In genomic region chr2:143934170-143934912, GRCh38 we compare ENCODE assay signal across 2 cellular contexts.
TF ChIP-seq lines count a peak whose summit lies in the region.

No MANE protein-coding gene starts in this region.

TF ChIP-seq in GM23338, 12 proteins besides CTCF, POLR2A, EP300 and RAD21:
- TF ChIP-seq EZH2phosphoT487 (IDR thresholded peaks at IDR 0.05; ENCODE audit: unreplicated experiment) (no peak), ZNF331 (CRISPR knock-in tag; IDR thresholded peaks at IDR 0.05; ENCODE audit: low read depth) (no peak), POLR2AphosphoS5 (IDR thresholded peaks at IDR 0.05; ENCODE audit: low read depth) (no peak), JUNB (IDR thresholded peaks at IDR 0.05; ENCODE audit: unreplicated experiment) (no peak), STAT1 (IDR thresholded peaks at IDR 0.05; ENCODE audit: unreplicated experiment) (no peak), ETS1 (IDR thresholded peaks at IDR 0.05) (no peak)
TF ChIP-seq in GM23338: peak in this region for 0.

TF ChIP-seq in IMR-90, 13 proteins besides CTCF, POLR2A, EP300 and RAD21:
- TF ChIP-seq, protein P1, sequence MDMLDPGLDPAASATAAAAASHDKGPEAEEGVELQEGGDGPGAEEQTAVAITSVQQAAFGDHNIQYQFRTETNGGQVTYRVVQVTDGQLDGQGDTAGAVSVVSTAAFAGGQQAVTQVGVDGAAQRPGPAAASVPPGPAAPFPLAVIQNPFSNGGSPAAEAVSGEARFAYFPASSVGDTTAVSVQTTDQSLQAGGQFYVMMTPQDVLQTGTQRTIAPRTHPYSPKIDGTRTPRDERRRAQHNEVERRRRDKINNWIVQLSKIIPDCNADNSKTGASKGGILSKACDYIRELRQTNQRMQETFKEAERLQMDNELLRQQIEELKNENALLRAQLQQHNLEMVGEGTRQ (IDR thresholded peaks at IDR 0.05; ENCODE audit: low read depth, low read length): no peak
- TF ChIP-seq CHD1 (IDR thresholded peaks at IDR 0.05; ENCODE audit: low read depth, low read length) (no peak), RCOR1 (IDR thresholded peaks at IDR 0.05; ENCODE audit: insufficient replicate concordance, low read length) (no peak), BHLHE40 (IDR thresholded peaks at IDR 0.05; ENCODE audit: low read depth, low read length) (no peak), FOS (IDR thresholded peaks at IDR 0.05; ENCODE audit: low read depth, low read length) (no peak), CEBPB (IDR thresholded peaks at IDR 0.05; ENCODE audit: low read depth, low read length) (no peak), SMC3 (IDR thresholded peaks at IDR 0.05; ENCODE audit: low read depth, low read length) (no peak), MXI1 (IDR thresholded peaks at IDR 0.05; ENCODE audit: borderline replicate concordance, low read depth, low read length) (no peak)
- TF ChIP-seq, protein P2, sequence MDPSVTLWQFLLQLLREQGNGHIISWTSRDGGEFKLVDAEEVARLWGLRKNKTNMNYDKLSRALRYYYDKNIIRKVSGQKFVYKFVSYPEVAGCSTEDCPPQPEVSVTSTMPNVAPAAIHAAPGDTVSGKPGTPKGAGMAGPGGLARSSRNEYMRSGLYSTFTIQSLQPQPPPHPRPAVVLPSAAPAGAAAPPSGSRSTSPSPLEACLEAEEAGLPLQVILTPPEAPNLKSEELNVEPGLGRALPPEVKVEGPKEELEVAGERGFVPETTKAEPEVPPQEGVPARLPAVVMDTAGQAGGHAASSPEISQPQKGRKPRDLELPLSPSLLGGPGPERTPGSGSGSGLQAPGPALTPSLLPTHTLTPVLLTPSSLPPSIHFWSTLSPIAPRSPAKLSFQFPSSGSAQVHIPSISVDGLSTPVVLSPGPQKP (IDR thresholded peaks at IDR 0.05; ENCODE audit: borderline replicate concordance, low read depth, low read length): no peak
